ENCODE assay signal across 34 cellular contexts in genomic region chr7:158391141-158391540, GRCh38.
"Had no signal": no experiment of that assay in that cellular context is flagged by ENCODE, and none has a peak within 500 bp of the region (broad histone marks: within the 10 kb centered on the region; RNA-seq: fewer than 3 reads in every experiment).

No MANE protein-coding gene starts in this region.

- H3K27ac ChIP-seq: VCaP had no signal

- FAIRE-seq: bronchial epithelial cell had no signal

- H3K4me3 ChIP-seq: MG63 had no signal

- H3K27me3 ChIP-seq: MG63 had no signal

- H3K4me3 Mint-ChIP-seq: activated B cell treated with CpG ODN at 0.5 μM for 24 hours; activated CD4-positive, alpha-beta memory T cell treated with anti-CD3 and anti-CD28 coated beads for 36 hours; activated naive CD4-positive, alpha-beta T cell treated with anti-CD3 and anti-CD28 coated beads, Interleukin-2, amount 10 ng/mL, durations not matched to agents 7 days and 5 days; activated naive CD8-positive, alpha-beta T cell; activated naive CD8-positive, alpha-beta T cell treated with anti-CD3 and anti-CD28 coated beads, Interleukin-2, amount 50 U/mL, for 24 hours; activated T-cell treated with anti-CD3 and anti-CD28 coated beads, Interleukin-2, amount 50 U/mL, for 4 hours; activated T-helper 1 cell treated with anti-CD3 and anti-CD28 coated beads, Interleukin-12 subunit alpha, Interleukin-12 subunit beta, Interleukin-2, Interleukin-4 antibody, amounts not matched to agents 30 ng/mL and 10 ng/mL and 1 ng/mL, durations not matched to agents 14 hours and 24 hours and 36 hours; brain; T-cell had no signal

- H3K27ac Mint-ChIP-seq: activated B cell treated with CpG ODN at 0.5 μM for 24 hours; activated CD4-positive, alpha-beta memory T cell treated with anti-CD3 and anti-CD28 coated beads for 36 hours; activated naive CD4-positive, alpha-beta T cell treated with anti-CD3 and anti-CD28 coated beads, Interleukin-2, amount 10 ng/mL, durations not matched to agents 7 days and 5 days; activated naive CD8-positive, alpha-beta T cell; activated naive CD8-positive, alpha-beta T cell treated with anti-CD3 and anti-CD28 coated beads, Interleukin-2, amount 50 U/mL, for 24 hours; activated T-helper 1 cell treated with anti-CD3 and anti-CD28 coated beads, Interleukin-12 subunit alpha, Interleukin-12 subunit beta, Interleukin-2, Interleukin-4 antibody, amounts not matched to agents 30 ng/mL and 10 ng/mL and 1 ng/mL, durations not matched to agents 14 hours and 24 hours and 36 hours; T-cell had no signal

- DNase-seq: activated B cell treated with CpG ODN at 0.5 μM for 24 hours; activated CD4-positive, alpha-beta memory T cell treated with anti-CD3 and anti-CD28 coated beads for 36 hours; activated CD4-positive, alpha-beta T cell treated with anti-CD3 and anti-CD28 coated beads for 4 hours; activated CD4-positive, alpha-beta T cell treated with anti-CD3 and anti-CD28 coated beads, Interleukin-2, amount 50 U/mL, for 1 hour; activated CD4-positive, CD25-positive, alpha-beta regulatory T cell treated with anti-CD3 and anti-CD28 coated beads, Interleukin-2, amount 50 U/mL, for 72 hours; activated CD8-positive, alpha-beta memory T cell treated with anti-CD3 and anti-CD28 coated beads, Interleukin-2, amount 50 U/mL, for 4 hours; activated naive CD4-positive, alpha-beta T cell treated with anti-CD3 and anti-CD28 coated beads, Interleukin-2, amount 10 ng/mL, durations not matched to agents 7 days and 5 days; activated naive CD8-positive, alpha-beta T cell treated with anti-CD3 and anti-CD28 coated beads, Interleukin-2, amount 50 U/mL, for 24 hours; activated T-cell treated with anti-CD3 and anti-CD28 coated beads for 4 hours; activated T-cell treated with anti-CD3 and anti-CD28 coated beads, Interleukin-2, amount 50 U/mL, for 4 hours; anterior cingulate cortex; caudate nucleus; Kasumi-1; MG63; NCI-H1048; NCI-H1105 treated with DMSO at 0.1 percent for 48 hours; NCI-H1436; NCI-H1694; NCI-H1930; NCI-H2081 treated with DMSO at 0.1 percent for 48 hours; NCI-H226; NCI-H446 treated with DMSO at 0.1 percent for 48 hours; NCI-H524 treated with DMSO at 0.1 percent for 48 hours; SIG-M5; T-cell; T-helper 2 cell; T-helper 9 cell had no signal

- H3K4me1 Mint-ChIP-seq: activated B cell treated with CpG ODN at 0.5 μM for 24 hours; activated naive CD4-positive, alpha-beta T cell treated with anti-CD3 and anti-CD28 coated beads, Interleukin-2, amount 10 ng/mL, durations not matched to agents 7 days and 5 days; activated naive CD8-positive, alpha-beta T cell treated with anti-CD3 and anti-CD28 coated beads, Interleukin-2, amount 50 U/mL, for 24 hours; T-cell had no signal

- H3K9me3 Mint-ChIP-seq: activated B cell treated with CpG ODN at 0.5 μM for 24 hours; activated CD4-positive, alpha-beta memory T cell treated with anti-CD3 and anti-CD28 coated beads for 36 hours; activated naive CD8-positive, alpha-beta T cell treated with anti-CD3 and anti-CD28 coated beads, Interleukin-2, amount 50 U/mL, for 24 hours; activated T-cell treated with anti-CD3 and anti-CD28 coated beads, Interleukin-2, amount 50 U/mL, for 4 hours; activated T-helper 1 cell treated with anti-CD3 and anti-CD28 coated beads, Interleukin-12 subunit alpha, Interleukin-12 subunit beta, Interleukin-2, Interleukin-4 antibody, amounts not matched to agents 30 ng/mL and 10 ng/mL and 1 ng/mL, durations not matched to agents 14 hours and 24 hours and 36 hours; T-cell had no signal

- H3K36me3 Mint-ChIP-seq: activated CD4-positive, alpha-beta memory T cell treated with anti-CD3 and anti-CD28 coated beads for 36 hours; activated naive CD4-positive, alpha-beta T cell treated with anti-CD3 and anti-CD28 coated beads, Interleukin-2, amount 10 ng/mL, durations not matched to agents 7 days and 5 days; activated naive CD8-positive, alpha-beta T cell; brain; T-cell had no signal

- H3K9me3 ChIP-seq: MG63 had no signal

- H3K36me3 ChIP-seq: MG63 had no signal

- ATAC-seq: activated naive CD8-positive, alpha-beta T cell treated with anti-CD3 and anti-CD28 coated beads, Interleukin-2, amount 50 U/mL, for 24 hours; activated T-cell treated with anti-CD3 and anti-CD28 coated beads, Interleukin-2, amount 50 U/mL, for 4 hours; Panc1; SK-N-SH treated with all-trans-retinoic acid at 6 μM for 48 hours; T-cell had no signal
